Comparison of ENCODE assay signal across 13 cellular contexts in the genomic region with DNA sequence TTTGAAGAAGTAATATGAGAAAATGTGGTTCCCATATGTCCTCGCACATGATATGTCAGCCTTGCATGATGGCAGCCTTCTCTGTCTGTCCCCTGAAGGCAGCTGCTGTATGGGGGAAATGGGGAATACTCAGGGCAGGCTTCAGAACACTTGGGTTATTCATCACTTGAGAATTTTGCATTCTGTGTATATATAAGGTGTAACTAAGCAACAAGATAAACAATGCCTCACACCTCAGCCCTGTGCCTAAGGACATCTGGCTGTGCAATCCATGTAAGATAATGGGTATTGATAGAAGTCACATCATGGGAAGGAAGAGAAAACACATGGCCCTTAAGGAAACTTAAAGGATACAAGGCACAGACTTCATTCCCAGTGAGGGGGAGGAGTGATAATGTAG. TPM values are rescaled to one million over a fixed set of nuclear protein-coding genes. Genes with fewer than 3 reads are reported as not detected.
DNase-seq lines count a peak whose midpoint lies in the region; ATAC-seq, FAIRE-seq and TF ChIP-seq lines count a peak whose summit lies in the region.
"Had no signal": no experiment of that assay in that cellular context is flagged by ENCODE, and none has a peak within 500 bp of the region (broad histone marks: within the 10 kb centered on the region; RNA-seq: fewer than 3 reads in every experiment).

No MANE protein-coding gene starts in this region.

- in situ Hi-C loops in K562 (cut with MboI): no loop called here

- H2AFZ ChIP-seq in K562 (ENCODE audit: low read depth, low read length): no peak overlapping the region

- WGBS in A549 (ENCODE audit: missing lambda C conversion rate): 100% methylated on average over 1 of the region's 1 CpG
- 40% methylated on average over 1 of the region's 1 CpG for WGBS in K562 (ENCODE audit: insufficient coverage, low coverage, missing lambda C conversion rate)

- no peaks in the 10 kb centered on the region for H3K27me3 Mint-ChIP-seq in glutamatergic neuron (ENCODE audit: unreplicated experiment)

- TF ChIP-seq POLR2A in A549 (IDR thresholded peaks at IDR 0.05; ENCODE audit: low read length) (no peak), K562 (conservative IDR thresholded peaks at IDR 0.05) (no peak)

- no peak for TF ChIP-seq CTCF in A549 (IDR thresholded peaks at IDR 0.05)
- TF ChIP-seq CTCF in K562 (IDR thresholded peaks at IDR 0.05 in 2 of 3, conservative IDR thresholded peaks at IDR 0.05 in 1 of 3; ENCODE audit: insufficient read depth in 2 of 3, low read depth in 1 of 3, low read length in 3 of 3): no peak
- no peak for TF ChIP-seq CTCF in kidney (IDR thresholded peaks at IDR 0.05; ENCODE audit: borderline replicate concordance, extremely low read depth, insufficient read depth)
- no peak for TF ChIP-seq CTCF in glutamatergic neuron (IDR thresholded peaks at IDR 0.05; ENCODE audit: partially characterized antibody, unreplicated experiment)

- intact Hi-C loops in K562 (cut with micrococcal nuclease): no loop called here
- intact Hi-C loops in kidney (cut with DNase I): no loop called here

- TF ChIP-seq EP300 in A549 (IDR thresholded peaks at IDR 0.05) (no peak), K562 (IDR thresholded peaks at IDR 0.05; ENCODE audit: low read length) (no peak)

- no peaks in the 10 kb centered on the region for H3K79me2 ChIP-seq in K562 (ENCODE audit: control insufficient read depth, insufficient read depth, low read length)

- POLR2A ChIA-PET in A549 (lab: Yijun Ruan, JAX): no interaction called here
- POLR2A ChIA-PET in K562 (lab: Yijun Ruan, JAX): no interaction called here

- H3K36me3 ChIP-seq in K562 (ENCODE audit: control insufficient read depth, insufficient read depth, low read length) (no peaks in the 10 kb centered on the region), kidney (ENCODE audit: control insufficient read depth in 1 of 2, insufficient read depth in 2 of 2, low read length in 2 of 2) (no peaks in the 10 kb centered on the region)
- H3K36me3 ChIP-seq: sigmoid colon, transverse colon had no signal

- no TSS peak for BruUV-seq in K562 (replicated peaks; lab: Mats Ljungman, UMichigan)

- TF ChIP-seq RAD21 in A549 (conservative IDR thresholded peaks at IDR 0.05 in 1 of 2, IDR thresholded peaks at IDR 0.05 in 1 of 2) (no peak), K562 (CRISPR knock-in tag; conservative IDR thresholded peaks at IDR 0.05 in 1 of 2, IDR thresholded peaks at IDR 0.05 in 1 of 2) (no peak)

- H3K9me3 Mint-ChIP-seq in glutamatergic neuron (ENCODE audit: unreplicated experiment): no peaks in the 10 kb centered on the region
- H3K9me3 Mint-ChIP-seq: activated naive CD8-positive, alpha-beta T cell treated with anti-CD3 and anti-CD28 coated beads, Interleukin-2, amount 10 ng/mL, durations not matched to agents 7 days and 5 days; IgD-negative memory B cell had no signal

- no peaks in the 10 kb centered on the region for H3K9me3 ChIP-seq in A549
- no peaks in the 10 kb centered on the region for H3K9me3 ChIP-seq in K562 (replicated peaks; ENCODE audit: control insufficient read depth, insufficient read depth, low read depth, low read length)
- H3K9me3 ChIP-seq in kidney (ENCODE audit: control insufficient read depth in 1 of 2, low read length in 2 of 2): no peaks in the 10 kb centered on the region
- H3K9me3 ChIP-seq: sigmoid colon, transverse colon had no signal

- no peak overlapping the region for H3K9ac ChIP-seq in K562 (ENCODE audit: insufficient read depth in 1 of 2, low read depth in 2 of 2, low read length in 2 of 2)
- H3K9ac ChIP-seq in kidney (ENCODE audit: low read length in 2 of 2): no peak overlapping the region

- DNase-seq in A549 (ENCODE audit: low read depth in 1 of 2, low spot score in 1 of 2) (peak; percentile 6 to 56), HT-29 (ENCODE audit: low spot score) (peak; percentile 44), K562 (ENCODE audit: extremely low read depth in 1 of 4, low spot score in 3 of 4) (peak in 1 of 4 experiments; percentile 8), islet precursor cell (peak; percentile 68), frontal cortex (ENCODE audit: low spot score in 2 of 2) (no peak), kidney (no peak), amygdala (lab: John Stamatoyannopoulos, UW) (no peak), glutamatergic neuron (no peak)
- DNase-seq: activated naive CD8-positive, alpha-beta T cell treated with anti-CD3 and anti-CD28 coated beads, Interleukin-2, amount 10 ng/mL, durations not matched to agents 7 days and 5 days; sigmoid colon; transverse colon had no signal

- no peaks in the 10 kb centered on the region for H3K9me1 ChIP-seq in K562 (ENCODE audit: control insufficient read depth, insufficient read depth, low read length)

- CTCF ChIA-PET in A549 (lab: Yijun Ruan, JAX): interaction anchor here (0.7 kb wide), 1 partner anchor 69 kb away, joined by 3 read pairs; no protein-coding TSS in a partner anchor
- CTCF ChIA-PET in K562 (lab: Yijun Ruan, JAX; ENCODE audit: low intra/inter-chr PET ratio): no interaction called here

- peaks cover 26% of the 10 kb centered on the region; the same call in 2 of the 3 replicates for H3K4me1 ChIP-seq in A549
- peaks cover 0 to 13% of the 10 kb centered on the region in 2 experiments; a peak in 2 of 5 replicates for H3K4me1 ChIP-seq in K562 (replicated peaks in 1 of 2; ENCODE audit: control insufficient read depth in 2 of 2, insufficient read depth in 2 of 2, low read length in 2 of 2)
- H3K4me1 ChIP-seq in kidney (ENCODE audit: control insufficient read depth in 1 of 2, insufficient read depth in 1 of 2, low read depth in 1 of 2, low read length in 2 of 2): no peaks in the 10 kb centered on the region
- H3K4me1 ChIP-seq: sigmoid colon, transverse colon had no signal

- no peak overlapping the region for H3K4me3 Mint-ChIP-seq in glutamatergic neuron (ENCODE audit: unreplicated experiment)
- H3K4me3 Mint-ChIP-seq: activated naive CD8-positive, alpha-beta T cell treated with anti-CD3 and anti-CD28 coated beads, Interleukin-2, amount 10 ng/mL, durations not matched to agents 7 days and 5 days; IgD-negative memory B cell had no signal

- H3K4me1 Mint-ChIP-seq in glutamatergic neuron (ENCODE audit: low read depth, unreplicated experiment): no peaks in the 10 kb centered on the region
- H3K4me1 Mint-ChIP-seq: activated naive CD8-positive, alpha-beta T cell treated with anti-CD3 and anti-CD28 coated beads, Interleukin-2, amount 10 ng/mL, durations not matched to agents 7 days and 5 days; IgD-negative memory B cell had no signal

- H3K4me3 ChIP-seq in A549 (no peak overlapping the region), K562 (no peak overlapping the region), kidney (ENCODE audit: low read length in 2 of 2) (no peak overlapping the region)
- H3K4me3 ChIP-seq: sigmoid colon, transverse colon had no signal

- H3K27me3 ChIP-seq in K562 (ENCODE audit: control insufficient read depth in 2 of 2, insufficient read depth in 2 of 2, low read length in 2 of 2): no peaks in the 10 kb centered on the region
- H3K27me3 ChIP-seq: sigmoid colon, transverse colon had no signal

- H3K27ac Mint-ChIP-seq in glutamatergic neuron (ENCODE audit: unreplicated experiment): no peak overlapping the region
- H3K27ac Mint-ChIP-seq: activated naive CD8-positive, alpha-beta T cell treated with anti-CD3 and anti-CD28 coated beads, Interleukin-2, amount 10 ng/mL, durations not matched to agents 7 days and 5 days; IgD-negative memory B cell had no signal

- H3K4me2 ChIP-seq in A549 (0 out of 3 replicates have a peak overlapping the region, but pooled peaks have one; percentile 17), K562 (ENCODE audit: insufficient read depth, low read length) (no peak overlapping the region)

- no peaks in the 10 kb centered on the region for H4K20me1 ChIP-seq in K562 (replicated peaks; ENCODE audit: control insufficient read depth, insufficient read depth, low read length)

- peak; percentile 56 to 73; a peak in 3 of 6 replicates for ATAC-seq in A549
- ATAC-seq in K562: no peak
- ATAC-seq: HCT116 had no signal

- FAIRE-seq in A549 (lab: Jason Lieb, UNC) (no peak), K562 (lab: Jason Lieb, UNC) (no peak), frontal cortex (lab: Jason Lieb, UNC) (no peak), kidney (lab: Jason Lieb, UNC) (no peak)

- H3K36me3 Mint-ChIP-seq in glutamatergic neuron (ENCODE audit: unreplicated experiment): no peaks in the 10 kb centered on the region
- H3K36me3 Mint-ChIP-seq: activated naive CD8-positive, alpha-beta T cell treated with anti-CD3 and anti-CD28 coated beads, Interleukin-2, amount 10 ng/mL, durations not matched to agents 7 days and 5 days had no signal

- H3K27ac ChIP-seq in A549 (no peak overlapping the region), K562 (ENCODE audit: extremely low read depth, low read depth, low read length) (no peak overlapping the region), kidney (ENCODE audit: low read depth in 2 of 2, low read length in 2 of 2) (no peak overlapping the region)
- H3K27ac ChIP-seq: sigmoid colon, transverse colon had no signal

RNA-seq across cellular contexts. Expression of gene RAB27B, which starts 52.4 kb away (rescaled TPM):
- polyA plus RNA-seq in A549 (2011; rRNA removed) (11.0 and 11.3 TPM in 2 replicates), A549 (2017; fragmentation: RNase III; extraction: RNeasy Plus Mini Kit Qiagen cat#74134 plus additional on column Dnase treatment) (11.7 to 13.2 TPM (median 12.2 TPM) in 3 replicates), K562 (2011; rRNA removed) (0.19 and 2.5 TPM in 2 replicates), K562 (2014; fragmentation: Illumina TruSeq; extraction: Trizol) (1.2 TPM in 2 replicates), K562 (2014; fragmentation: Nextera tagmentation; extraction: Ambion mirVana) (under 1 TPM; 0.44 to 0.71 TPM), K562 (2014; rRNA removed) (0.67 and 1.0 TPM in 2 replicates), kidney (ENCODE audit: insufficient read depth, low read depth, low replicate concordance) (0.32 TPM)
- 1.0 and 1.2 TPM in 2 replicates for polyA plus RNA-seq in A549 (2012; cell fraction: cytosol; rRNA removed)
- polyA plus RNA-seq in A549 (2012; cell fraction: nucleus; rRNA removed): 0.56 and 1.3 TPM in 2 replicates
- 10.8 and 14.8 TPM in 2 replicates for polyA minus RNA-seq in A549 (2011; rRNA and poly(A)+ RNA removed)
- total RNA-seq in HT-29 (2014; rRNA removed; shearing (Covaris generic)): 4.9 and 5.4 TPM in 2 replicates
- total RNA-seq in K562 (2011; cell fraction: chromatin; rRNA removed; ENCODE audit: low replicate concordance): 0.37 and 1.9 TPM in 2 replicates
- total RNA-seq in K562 (2011; cell fraction: nucleolus; rRNA removed): 0.17 and 0.26 TPM in 2 replicates
- total RNA-seq in K562 (2011; cell fraction: nucleoplasm; rRNA removed): 0.66 and 1.1 TPM in 2 replicates
- total RNA-seq in K562 (2014; rRNA removed) (0.91 and 1.8 TPM in 2 replicates), K562 (2014; rRNA removed; fragmentation: Illumina TruSeq; extraction: Trizol) (2.4 and 2.5 TPM in 2 replicates), K562 (2015; rRNA removed; fragmentation: Illumina TruSeq; extraction: Trizol) (5.0 and 5.7 TPM in 2 replicates), K562 (2021) (2.0 and 3.1 TPM in 2 replicates), frontal cortex (33.0 TPM), kidney (4.1 TPM), glutamatergic neuron (ENCODE audit: unreplicated experiment) (not detected)
- polyA plus RNA-seq in K562 (2011; cell fraction: cytosol; rRNA removed): 0.07 and 1.2 TPM in 2 replicates
- polyA plus RNA-seq in K562 (2011; cell fraction: nucleus; rRNA removed): 0.45 and 2.0 TPM in 2 replicates
- polyA plus RNA-seq in K562 (2012): 2.4 and 3.7 TPM in 2 replicates
- polyA minus RNA-seq in K562 (2011; rRNA and poly(A)+ RNA removed): 0.87 and 3.0 TPM in 2 replicates
- polyA minus RNA-seq in K562 (2011; cell fraction: cytosol; rRNA and poly(A)+ RNA removed): 0.73 and 2.3 TPM in 2 replicates
- polyA minus RNA-seq in K562 (2011; cell fraction: nucleus; rRNA and poly(A)+ RNA removed): 0.33 and 1.1 TPM in 2 replicates

Comparison
In these comparisons a context has a peak if more than half of its experiments do, and no peak if none do; other contexts are left out.
1. DNase-seq: peak in A549 (2 of 2), HT-29 (single experiment) and islet precursor cell (single experiment); none in frontal cortex (0 of 2), kidney (single experiment), amygdala (0 of 56) and glutamatergic neuron (single experiment).